In the genomic region with DNA sequence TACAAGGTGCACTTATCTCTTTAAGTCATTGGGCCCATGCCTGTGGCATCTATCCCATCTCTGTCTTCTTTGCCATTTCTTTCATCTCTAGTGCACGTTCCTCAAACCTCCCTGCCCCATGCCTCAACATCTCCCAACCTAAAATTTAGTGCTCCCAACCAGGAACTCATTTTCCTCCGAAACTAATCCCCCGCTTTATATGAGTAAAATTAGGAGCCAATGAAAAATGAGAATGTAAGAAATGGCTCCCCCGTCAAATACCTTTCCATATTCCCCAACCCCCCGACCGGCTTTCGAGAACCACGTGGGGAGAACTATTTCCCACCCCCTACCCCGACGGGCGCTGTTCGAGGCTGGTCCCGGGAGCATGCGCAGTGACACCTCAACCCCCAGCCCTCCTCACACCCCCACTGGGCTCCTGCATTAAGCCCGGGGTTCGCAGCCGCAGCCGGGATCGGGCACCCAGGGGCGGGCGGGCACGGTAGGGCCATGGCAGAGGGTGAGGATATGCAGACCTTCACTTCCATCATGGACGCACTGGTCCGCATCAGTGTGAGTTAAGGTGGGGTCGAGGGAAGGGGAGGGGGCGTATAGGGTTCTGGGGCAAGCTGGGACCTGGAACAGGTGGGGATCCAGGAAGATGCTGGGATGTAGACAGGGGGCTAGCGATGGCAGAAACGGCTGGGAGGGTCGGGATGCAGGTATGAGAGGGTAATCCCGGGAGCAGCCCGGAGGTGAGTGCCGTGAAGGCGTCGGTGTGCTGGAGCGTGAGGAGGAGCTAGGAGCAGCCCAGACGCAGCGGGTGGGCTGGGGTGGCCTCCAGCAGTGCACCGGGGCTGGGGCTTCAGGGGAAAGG, we compare ENCODE assay signal across 8 cellular contexts. TPM values are rescaled to one million over a fixed set of nuclear protein-coding genes. Genes with fewer than 3 reads are reported as not detected.
DNase-seq lines count a peak whose midpoint lies in the region; TF ChIP-seq lines count a peak whose summit lies in the region.

A gene with protein sequence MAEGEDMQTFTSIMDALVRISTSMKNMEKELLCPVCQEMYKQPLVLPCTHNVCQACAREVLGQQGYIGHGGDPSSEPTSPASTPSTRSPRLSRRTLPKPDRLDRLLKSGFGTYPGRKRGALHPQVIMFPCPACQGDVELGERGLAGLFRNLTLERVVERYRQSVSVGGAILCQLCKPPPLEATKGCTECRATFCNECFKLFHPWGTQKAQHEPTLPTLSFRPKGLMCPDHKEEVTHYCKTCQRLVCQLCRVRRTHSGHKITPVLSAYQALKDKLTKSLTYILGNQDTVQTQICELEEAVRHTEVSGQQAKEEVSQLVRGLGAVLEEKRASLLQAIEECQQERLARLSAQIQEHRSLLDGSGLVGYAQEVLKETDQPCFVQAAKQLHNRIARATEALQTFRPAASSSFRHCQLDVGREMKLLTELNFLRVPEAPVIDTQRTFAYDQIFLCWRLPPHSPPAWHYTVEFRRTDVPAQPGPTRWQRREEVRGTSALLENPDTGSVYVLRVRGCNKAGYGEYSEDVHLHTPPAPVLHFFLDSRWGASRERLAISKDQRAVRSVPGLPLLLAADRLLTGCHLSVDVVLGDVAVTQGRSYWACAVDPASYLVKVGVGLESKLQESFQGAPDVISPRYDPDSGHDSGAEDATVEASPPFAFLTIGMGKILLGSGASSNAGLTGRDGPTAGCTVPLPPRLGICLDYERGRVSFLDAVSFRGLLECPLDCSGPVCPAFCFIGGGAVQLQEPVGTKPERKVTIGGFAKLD (plus strand): TSS at position 372 of the 856 bp plus-strand sequence. CDS start 118 bp downstream, at position 490.

- TF ChIP-seq CTCF in nephron (IDR thresholded peaks at IDR 0.05; ENCODE audit: unreplicated experiment in 3 of 3) (no peak), testis (IDR thresholded peaks at IDR 0.05) (no peak)

- peaks cover 25% of the 10 kb centered on the region for H3K4me1 Mint-ChIP-seq in nephron

- peak within 1 kb of the TSS; percentile 94 to 97 for H3K27ac ChIP-seq in testis

- H3K9me3 Mint-ChIP-seq in nephron = no peaks in the 10 kb centered on the region

- WGBS in testis, 2 donors = 1 to 2% methylated on average over 33 to 38 of the region's 38 CpGs

- H3K36me3 ChIP-seq in testis (ENCODE audit: low read depth, missing control alignments) = no peaks in the 10 kb centered on the region

- H3K9me3 ChIP-seq in testis = no peaks in the 10 kb centered on the region

- no peak for TF ChIP-seq POLR2A in testis (IDR thresholded peaks at IDR 0.05)

- H3K4me3 ChIP-seq in testis = peak within 1 kb of the TSS; percentile 92 to 98

- peak within 1 kb of the TSS; percentile 93 to 98 (median 97) for H3K27ac Mint-ChIP-seq in nephron

- intact Hi-C loops in testis (cut with DNase I; ENCODE audit: low total_unique reads) = no loop called here

- H3K27me3 Mint-ChIP-seq in nephron (ENCODE audit: low read depth) = peaks cover 13% of the 10 kb centered on the region

- no peaks in the 10 kb centered on the region for H3K27me3 ChIP-seq in testis

- POLR2A ChIA-PET in HEK293T (lab: Yijun Ruan, JAX) = interaction anchor here (0.6 to 4.5 kb wide), 44 partner anchors 10 to 292 kb away, joined by 3 to 96 read pairs (median 6); a partner anchor contains a TSS

- DNase-seq in Ammon's horn (ENCODE audit: low spot score) = peak; percentile 77
- DNase-seq in HEK293T (ENCODE audit: extremely low spot score) = peak; percentile 67
- DNase-seq in NCI-H748 treated with DMSO at 0.1 percent for 48 hours (lab: John Stamatoyannopoulos, UW) = peak; percentile 75
- DNase-seq in activated T-helper 1 cell treated with anti-CD3 and anti-CD28 coated beads, Interleukin-2, amount 50 U/mL, for 16 hours (ENCODE audit: low read depth in 1 of 2, low spot score in 1 of 2) = peak; percentile 26 to 52
- DNase-seq in fibroblast of gingiva (ENCODE audit: low read depth) = peak; percentile 24
- no peak for DNase-seq in testis
- no peak for DNase-seq in UCSD-AML1 (lab: John Stamatoyannopoulos, UW; ENCODE audit: unreplicated experiment)

- H3K36me3 Mint-ChIP-seq in nephron (ENCODE audit: low read depth) = peaks cover 18% of the 10 kb centered on the region

- CTCF ChIA-PET in HEK293T (lab: Yijun Ruan, JAX) = interaction anchor here (0.7 to 5.7 kb wide), 27 partner anchors 10 to 217 kb away, joined by 3 to 52 read pairs (median 4); a partner anchor contains a TSS

- H3K4me1 ChIP-seq in testis = peaks cover 17% of the 10 kb centered on the region

- peak within 1 kb of the TSS; percentile 91 to 98 (median 97) for H3K4me3 Mint-ChIP-seq in nephron

TF ChIP-seq in HEK293T, 16 proteins besides CTCF, POLR2A, EP300 and RAD21:
- TF ChIP-seq FOXK2 (IDR thresholded peaks at IDR 0.05) = no peak
- TF ChIP-seq L3MBTL2 (conservative IDR thresholded peaks at IDR 0.05) = peak; percentile 94

RNA-seq across cellular contexts. Expression of the gene that starts here (rescaled TPM):
- total RNA-seq in testis = 1 to 10 TPM; 3.7 to 3.9 TPM
- polyA plus RNA-seq in testis (ENCODE audit: insufficient read depth, low read depth, low replicate concordance) = 4.0 TPM

Comparison
In these comparisons a context has a peak if more than half of its experiments do, and no peak if none do; other contexts are left out.
1. DNase-seq: peak in Ammon's horn (single experiment), HEK293T (single experiment), NCI-H748 treated with DMSO at 0.1 percent for 48 hours (single experiment), activated T-helper 1 cell treated with anti-CD3 and anti-CD28 coated beads, Interleukin-2, amount 50 U/mL, for 16 hours (2 of 2) and fibroblast of gingiva (single experiment); none in testis (single experiment) and UCSD-AML1 (single experiment).